ENCODE assay signal across 13 cellular contexts in the genomic region with DNA sequence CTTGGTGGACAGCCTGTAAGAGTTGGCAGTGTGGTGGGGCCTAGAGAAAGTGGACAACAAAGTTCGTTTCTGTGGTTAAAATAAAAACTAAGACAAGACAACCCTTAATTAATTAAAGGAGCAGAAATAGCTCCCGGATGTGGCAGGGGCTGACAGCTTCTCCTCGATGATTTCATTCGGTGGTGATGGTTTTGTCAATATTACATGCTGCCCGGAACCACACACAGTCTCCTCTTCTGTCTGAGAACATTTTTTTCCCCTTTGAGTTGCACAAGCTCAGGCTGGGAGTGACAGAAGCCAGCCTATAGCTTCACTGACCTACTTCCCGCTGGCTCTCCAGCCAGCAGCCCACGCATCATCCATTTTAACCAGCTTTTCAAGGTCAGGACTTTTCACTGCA.
DNase-seq lines count a peak whose midpoint lies in the region; ATAC-seq and TF ChIP-seq lines count a peak whose summit lies in the region.
"Had no signal": no experiment of that assay in that cellular context is flagged by ENCODE, and none has a peak within 500 bp of the region (broad histone marks: within the 10 kb centered on the region; RNA-seq: fewer than 3 reads in every experiment).

No MANE protein-coding gene starts in this region.

- ATAC-seq in GM19452 (IDR thresholded peaks at IDR 0.05; ENCODE audit: unreplicated experiment), result no peak
- ATAC-seq: K562 had no signal

- WGBS in hepatocyte (ENCODE audit: low lambda C conversion rate, missing lambda C conversion rate), result 79% methylated on average over 7 of the region's 7 CpGs

- H3K4me3 ChIP-seq in hepatocyte, result no peak overlapping the region
- H3K4me3 ChIP-seq: dorsolateral prefrontal cortex, K562, SK-N-MC had no signal

- H3K4me1 ChIP-seq in hepatocyte (ENCODE audit: insufficient read depth), result no peaks in the 10 kb centered on the region

- DNase-seq in HCEC 1CT, result peak; percentile 31
- DNase-seq in RPMI7951 (ENCODE audit: low read depth), result peak; percentile 73
- DNase-seq in fibroblast of peridontal ligament (ENCODE audit: extremely low read depth), result peak; percentile 14
- DNase-seq in pons (ENCODE audit: low spot score), result peak; percentile 18
- no peak for DNase-seq in EL
- DNase-seq in hepatocyte (ENCODE audit: low spot score), result no peak
- no peak for DNase-seq in NCI-H128 (lab: John Stamatoyannopoulos, UW; ENCODE audit: unreplicated experiment)
- DNase-seq: CD8-positive, alpha-beta memory T cell; NCI-H2029 had no signal

- no peaks in the 10 kb centered on the region for H3K9me3 ChIP-seq in hepatocyte (ENCODE audit: low read depth)

- no peaks in the 10 kb centered on the region for H4K20me1 ChIP-seq in hepatocyte (ENCODE audit: insufficient read depth, poor library complexity, severe bottlenecking)

- no peak for TF ChIP-seq CTCF in hepatocyte (IDR thresholded peaks at IDR 0.05; ENCODE audit: poor library complexity)

- H3K4me2 ChIP-seq in hepatocyte, result no peak overlapping the region

- H3K27ac ChIP-seq in hepatocyte, result no peak overlapping the region
- H3K27ac ChIP-seq: SK-N-MC had no signal

- H3K27me3 ChIP-seq in hepatocyte, result no peaks in the 10 kb centered on the region
- H3K27me3 ChIP-seq: dorsolateral prefrontal cortex had no signal

- no peak overlapping the region for H2AFZ ChIP-seq in hepatocyte

- H3K36me3 ChIP-seq in hepatocyte (replicated peaks; ENCODE audit: insufficient read depth, low read depth), result no peaks in the 10 kb centered on the region

- H3K9me2 ChIP-seq in hepatocyte (replicated peaks; ENCODE audit: insufficient read depth), result no peaks in the 10 kb centered on the region

- H3K79me2 ChIP-seq in hepatocyte, result no peaks in the 10 kb centered on the region

Comparison
In these comparisons a context has a peak if more than half of its experiments do, and no peak if none do; other contexts are left out.
1. DNase-seq: peak in HCEC 1CT (single experiment), RPMI7951 (single experiment), fibroblast of peridontal ligament (single experiment) and pons (single experiment); none in EL (single experiment), hepatocyte (single experiment) and NCI-H128 (single experiment).